Comparison of ENCODE assay signal across 1 cellular context in genomic region chr4:74311696-74312313, GRCh38.
TF ChIP-seq lines count a peak whose summit lies in the region.

No MANE protein-coding gene starts in this region.

TF ChIP-seq in WTC11, 78 proteins besides CTCF, POLR2A, EP300 and RAD21 (continued from another document):
- TF ChIP-seq FOXP4 (CRISPR knock-in tag; IDR thresholded peaks at IDR 0.05) (no peak), CREM (CRISPR knock-in tag; IDR thresholded peaks at IDR 0.05) (no peak), TEAD1 (CRISPR knock-in tag; IDR thresholded peaks at IDR 0.05) (no peak), ERG (CRISPR knock-in tag; IDR thresholded peaks at IDR 0.05) (no peak), ESRRA (CRISPR knock-in tag; IDR thresholded peaks at IDR 0.05; ENCODE audit: borderline replicate concordance) (no peak), JUN (CRISPR knock-in tag; IDR thresholded peaks at IDR 0.05) (no peak), RORB (CRISPR knock-in tag; IDR thresholded peaks at IDR 0.05) (no peak), CDX4 (CRISPR knock-in tag; IDR thresholded peaks at IDR 0.05; ENCODE audit: borderline replicate concordance) (no peak)
